1 cellular context compared by ENCODE assay signal in genomic region chr4:123233409-123233808, GRCh38.
TF ChIP-seq lines count a peak whose summit lies in the region.

No MANE protein-coding gene starts in this region.

TF ChIP-seq in WTC11, 78 proteins besides CTCF, POLR2A, EP300 and RAD21 (continued from another document):
- TF ChIP-seq, protein P1, sequence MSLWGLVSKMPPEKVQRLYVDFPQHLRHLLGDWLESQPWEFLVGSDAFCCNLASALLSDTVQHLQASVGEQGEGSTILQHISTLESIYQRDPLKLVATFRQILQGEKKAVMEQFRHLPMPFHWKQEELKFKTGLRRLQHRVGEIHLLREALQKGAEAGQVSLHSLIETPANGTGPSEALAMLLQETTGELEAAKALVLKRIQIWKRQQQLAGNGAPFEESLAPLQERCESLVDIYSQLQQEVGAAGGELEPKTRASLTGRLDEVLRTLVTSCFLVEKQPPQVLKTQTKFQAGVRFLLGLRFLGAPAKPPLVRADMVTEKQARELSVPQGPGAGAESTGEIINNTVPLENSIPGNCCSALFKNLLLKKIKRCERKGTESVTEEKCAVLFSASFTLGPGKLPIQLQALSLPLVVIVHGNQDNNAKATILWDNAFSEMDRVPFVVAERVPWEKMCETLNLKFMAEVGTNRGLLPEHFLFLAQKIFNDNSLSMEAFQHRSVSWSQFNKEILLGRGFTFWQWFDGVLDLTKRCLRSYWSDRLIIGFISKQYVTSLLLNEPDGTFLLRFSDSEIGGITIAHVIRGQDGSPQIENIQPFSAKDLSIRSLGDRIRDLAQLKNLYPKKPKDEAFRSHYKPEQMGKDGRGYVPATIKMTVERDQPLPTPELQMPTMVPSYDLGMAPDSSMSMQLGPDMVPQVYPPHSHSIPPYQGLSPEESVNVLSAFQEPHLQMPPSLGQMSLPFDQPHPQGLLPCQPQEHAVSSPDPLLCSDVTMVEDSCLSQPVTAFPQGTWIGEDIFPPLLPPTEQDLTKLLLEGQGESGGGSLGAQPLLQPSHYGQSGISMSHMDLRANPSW (CRISPR knock-in tag; conservative IDR thresholded peaks at IDR 0.05; ENCODE audit: low read depth), result no peak
- TF ChIP-seq ATF2 (CRISPR knock-in tag; IDR thresholded peaks at IDR 0.05; ENCODE audit: borderline replicate concordance, low read depth) (no peak), NR3C1 (CRISPR knock-in tag; conservative IDR thresholded peaks at IDR 0.05; ENCODE audit: low read depth) (no peak), ATF1 (CRISPR knock-in tag; IDR thresholded peaks at IDR 0.05) (no peak), SP1 (CRISPR knock-in tag; conservative IDR thresholded peaks at IDR 0.05) (no peak), ZNF263 (CRISPR knock-in tag; IDR thresholded peaks at IDR 0.05; ENCODE audit: low read depth) (no peak), KAT7 (CRISPR knock-in tag; IDR thresholded peaks at IDR 0.05; ENCODE audit: borderline replicate concordance) (no peak), IRF2 (CRISPR knock-in tag; IDR thresholded peaks at IDR 0.05; ENCODE audit: borderline replicate concordance, low read depth) (no peak), SOX15 (CRISPR knock-in tag; IDR thresholded peaks at IDR 0.05) (no peak), MYBL2 (CRISPR knock-in tag; IDR thresholded peaks at IDR 0.05) (no peak), ZNF219 (CRISPR knock-in tag; IDR thresholded peaks at IDR 0.05; ENCODE audit: borderline replicate concordance) (no peak), GABPB1 (CRISPR knock-in tag; IDR thresholded peaks at IDR 0.05) (no peak)
- TF ChIP-seq, protein P2, sequence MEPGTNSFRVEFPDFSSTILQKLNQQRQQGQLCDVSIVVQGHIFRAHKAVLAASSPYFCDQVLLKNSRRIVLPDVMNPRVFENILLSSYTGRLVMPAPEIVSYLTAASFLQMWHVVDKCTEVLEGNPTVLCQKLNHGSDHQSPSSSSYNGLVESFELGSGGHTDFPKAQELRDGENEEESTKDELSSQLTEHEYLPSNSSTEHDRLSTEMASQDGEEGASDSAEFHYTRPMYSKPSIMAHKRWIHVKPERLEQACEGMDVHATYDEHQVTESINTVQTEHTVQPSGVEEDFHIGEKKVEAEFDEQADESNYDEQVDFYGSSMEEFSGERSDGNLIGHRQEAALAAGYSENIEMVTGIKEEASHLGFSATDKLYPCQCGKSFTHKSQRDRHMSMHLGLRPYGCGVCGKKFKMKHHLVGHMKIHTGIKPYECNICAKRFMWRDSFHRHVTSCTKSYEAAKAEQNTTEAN (CRISPR knock-in tag; IDR thresholded peaks at IDR 0.05), result no peak
- TF ChIP-seq, protein P3, sequence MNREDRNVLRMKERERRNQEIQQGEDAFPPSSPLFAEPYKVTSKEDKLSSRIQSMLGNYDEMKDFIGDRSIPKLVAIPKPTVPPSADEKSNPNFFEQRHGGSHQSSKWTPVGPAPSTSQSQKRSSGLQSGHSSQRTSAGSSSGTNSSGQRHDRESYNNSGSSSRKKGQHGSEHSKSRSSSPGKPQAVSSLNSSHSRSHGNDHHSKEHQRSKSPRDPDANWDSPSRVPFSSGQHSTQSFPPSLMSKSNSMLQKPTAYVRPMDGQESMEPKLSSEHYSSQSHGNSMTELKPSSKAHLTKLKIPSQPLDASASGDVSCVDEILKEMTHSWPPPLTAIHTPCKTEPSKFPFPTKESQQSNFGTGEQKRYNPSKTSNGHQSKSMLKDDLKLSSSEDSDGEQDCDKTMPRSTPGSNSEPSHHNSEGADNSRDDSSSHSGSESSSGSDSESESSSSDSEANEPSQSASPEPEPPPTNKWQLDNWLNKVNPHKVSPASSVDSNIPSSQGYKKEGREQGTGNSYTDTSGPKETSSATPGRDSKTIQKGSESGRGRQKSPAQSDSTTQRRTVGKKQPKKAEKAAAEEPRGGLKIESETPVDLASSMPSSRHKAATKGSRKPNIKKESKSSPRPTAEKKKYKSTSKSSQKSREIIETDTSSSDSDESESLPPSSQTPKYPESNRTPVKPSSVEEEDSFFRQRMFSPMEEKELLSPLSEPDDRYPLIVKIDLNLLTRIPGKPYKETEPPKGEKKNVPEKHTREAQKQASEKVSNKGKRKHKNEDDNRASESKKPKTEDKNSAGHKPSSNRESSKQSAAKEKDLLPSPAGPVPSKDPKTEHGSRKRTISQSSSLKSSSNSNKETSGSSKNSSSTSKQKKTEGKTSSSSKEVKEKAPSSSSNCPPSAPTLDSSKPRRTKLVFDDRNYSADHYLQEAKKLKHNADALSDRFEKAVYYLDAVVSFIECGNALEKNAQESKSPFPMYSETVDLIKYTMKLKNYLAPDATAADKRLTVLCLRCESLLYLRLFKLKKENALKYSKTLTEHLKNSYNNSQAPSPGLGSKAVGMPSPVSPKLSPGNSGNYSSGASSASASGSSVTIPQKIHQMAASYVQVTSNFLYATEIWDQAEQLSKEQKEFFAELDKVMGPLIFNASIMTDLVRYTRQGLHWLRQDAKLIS (CRISPR knock-in tag; IDR thresholded peaks at IDR 0.05; ENCODE audit: borderline replicate concordance), result no peak
- TF ChIP-seq, protein P4, sequence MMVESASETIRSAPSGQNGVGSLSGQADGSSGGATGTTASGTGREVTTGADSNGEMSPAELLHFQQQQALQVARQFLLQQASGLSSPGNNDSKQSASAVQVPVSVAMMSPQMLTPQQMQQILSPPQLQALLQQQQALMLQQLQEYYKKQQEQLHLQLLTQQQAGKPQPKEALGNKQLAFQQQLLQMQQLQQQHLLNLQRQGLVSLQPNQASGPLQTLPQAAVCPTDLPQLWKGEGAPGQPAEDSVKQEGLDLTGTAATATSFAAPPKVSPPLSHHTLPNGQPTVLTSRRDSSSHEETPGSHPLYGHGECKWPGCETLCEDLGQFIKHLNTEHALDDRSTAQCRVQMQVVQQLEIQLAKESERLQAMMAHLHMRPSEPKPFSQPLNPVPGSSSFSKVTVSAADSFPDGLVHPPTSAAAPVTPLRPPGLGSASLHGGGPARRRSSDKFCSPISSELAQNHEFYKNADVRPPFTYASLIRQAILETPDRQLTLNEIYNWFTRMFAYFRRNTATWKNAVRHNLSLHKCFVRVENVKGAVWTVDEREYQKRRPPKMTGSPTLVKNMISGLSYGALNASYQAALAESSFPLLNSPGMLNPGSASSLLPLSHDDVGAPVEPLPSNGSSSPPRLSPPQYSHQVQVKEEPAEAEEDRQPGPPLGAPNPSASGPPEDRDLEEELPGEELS (CRISPR knock-in tag; IDR thresholded peaks at IDR 0.05), result no peak
- TF ChIP-seq, protein P5, sequence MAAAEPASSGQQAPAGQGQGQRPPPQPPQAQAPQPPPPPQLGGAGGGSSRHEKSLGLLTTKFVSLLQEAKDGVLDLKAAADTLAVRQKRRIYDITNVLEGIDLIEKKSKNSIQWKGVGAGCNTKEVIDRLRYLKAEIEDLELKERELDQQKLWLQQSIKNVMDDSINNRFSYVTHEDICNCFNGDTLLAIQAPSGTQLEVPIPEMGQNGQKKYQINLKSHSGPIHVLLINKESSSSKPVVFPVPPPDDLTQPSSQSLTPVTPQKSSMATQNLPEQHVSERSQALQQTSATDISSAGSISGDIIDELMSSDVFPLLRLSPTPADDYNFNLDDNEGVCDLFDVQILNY (CRISPR knock-in tag; IDR thresholded peaks at IDR 0.05), result no peak
